ENCODE assay signal across 10 cellular contexts in genomic region chr2:171924170-171924942, GRCh38. TPM values are rescaled to one million over a fixed set of nuclear protein-coding genes. Genes with fewer than 3 reads are reported as not detected.
DNase-seq lines count a peak whose midpoint lies in the region; TF ChIP-seq lines count a peak whose summit lies in the region.
"Had no signal": no experiment of that assay in that cellular context is flagged by ENCODE, and none has a peak within 500 bp of the region (broad histone marks: within the 10 kb centered on the region; RNA-seq: fewer than 3 reads in every experiment).

No MANE protein-coding gene starts in this region.

- peaks cover 53% of the 10 kb centered on the region for H3K4me1 Mint-ChIP-seq in activated naive CD4-positive, alpha-beta T cell treated with anti-CD3 and anti-CD28 coated beads, Interleukin-2, amount 10 ng/mL, durations not matched to agents 7 days and 5 days
- H3K4me1 Mint-ChIP-seq in endothelial cell (ENCODE audit: unreplicated experiment), result peaks cover 10% of the 10 kb centered on the region

- peaks cover 9% of the 10 kb centered on the region for H3K4me1 ChIP-seq in smooth muscle cell (ENCODE audit: low read depth)

- H3K4me3 ChIP-seq in SK-N-MC (peak overlapping the region; percentile 77), smooth muscle cell (no peak overlapping the region)

- no peak overlapping the region for H3K27ac Mint-ChIP-seq in activated naive CD4-positive, alpha-beta T cell treated with anti-CD3 and anti-CD28 coated beads, Interleukin-2, amount 10 ng/mL, durations not matched to agents 7 days and 5 days
- H3K27ac Mint-ChIP-seq in endothelial cell (ENCODE audit: unreplicated experiment), result peak overlapping the region; percentile 89

- WGBS in smooth muscle cell (ENCODE audit: low lambda C conversion rate), result 98% methylated on average over 17 of the region's 17 CpGs

- peaks cover 9% of the 10 kb centered on the region for H4K20me1 ChIP-seq in smooth muscle cell (ENCODE audit: low read depth)

- no peak overlapping the region for H3K27ac ChIP-seq in SK-N-MC
- H3K27ac ChIP-seq in smooth muscle cell (ENCODE audit: low read depth), result peak overlapping the region; percentile 98

- TF ChIP-seq CTCF in endothelial cell (IDR thresholded peaks at IDR 0.05; ENCODE audit: unreplicated experiment), result no peak
- TF ChIP-seq CTCF in smooth muscle cell (IDR thresholded peaks at IDR 0.05; ENCODE audit: borderline replicate concordance, insufficient read depth, poor library complexity, severe bottlenecking), result no peak

- peak overlapping the region; percentile 84 for H3K9ac ChIP-seq in SK-N-MC (ENCODE audit: insufficient read length)
- no peak overlapping the region for H3K9ac ChIP-seq in smooth muscle cell (ENCODE audit: low read depth)

- CTCF ChIA-PET in activated naive CD4-positive, alpha-beta T cell treated with anti-CD3 and anti-CD28 coated beads, Interleukin-2, amount 10 ng/mL, durations not matched to agents 7 days and 5 days (lab: Charles Lee), result interaction anchor here (0.7 to 1.7 kb wide), 2 partner anchors 14 to 16 kb away, joined by 3 to 5 read pairs; no protein-coding TSS in a partner anchor

- no peak for DNase-seq in activated naive CD4-positive, alpha-beta T cell treated with anti-CD3 and anti-CD28 coated beads, Interleukin-2, amount 10 ng/mL, durations not matched to agents 7 days and 5 days
- DNase-seq in activated naive CD4-positive, alpha-beta T cell treated with anti-CD3 and anti-CD28 coated beads, Interleukin-2, amount 50 U/mL, for 16 hours, result no peak
- DNase-seq in SK-N-MC (ENCODE audit: low read depth, low spot score), result no peak
- DNase-seq in endothelial cell (ENCODE audit: low spot score), result no peak
- no peak for DNase-seq in smooth muscle cell (lab: John Stamatoyannopoulos, UW; ENCODE audit: unreplicated experiment)
- no peak for DNase-seq in NCI-H1417 (lab: John Stamatoyannopoulos, UW)
- no peak for DNase-seq in middle frontal gyrus (ENCODE audit: extremely low spot score, low spot score)
- no peak for DNase-seq in NCI-H1092 (lab: John Stamatoyannopoulos, UW)
- DNase-seq: effector CD4-positive, alpha-beta T cell; NCI-H1436 treated with DMSO at 0.1 percent for 48 hours had no signal

- peak overlapping the region; percentile 93 for H3K4me2 ChIP-seq in smooth muscle cell

- no peak overlapping the region for H2AFZ ChIP-seq in smooth muscle cell (ENCODE audit: low read depth)

- no peaks in the 10 kb centered on the region for H3K9me3 Mint-ChIP-seq in activated naive CD4-positive, alpha-beta T cell treated with anti-CD3 and anti-CD28 coated beads, Interleukin-2, amount 10 ng/mL, durations not matched to agents 7 days and 5 days
- H3K9me3 Mint-ChIP-seq in endothelial cell (ENCODE audit: unreplicated experiment), result no peaks in the 10 kb centered on the region

- no peaks in the 10 kb centered on the region for H3K27me3 ChIP-seq in smooth muscle cell (ENCODE audit: low read depth)

- H3K27me3 Mint-ChIP-seq in activated naive CD4-positive, alpha-beta T cell treated with anti-CD3 and anti-CD28 coated beads, Interleukin-2, amount 10 ng/mL, durations not matched to agents 7 days and 5 days, result no peaks in the 10 kb centered on the region
- peaks cover 2% of the 10 kb centered on the region for H3K27me3 Mint-ChIP-seq in endothelial cell (ENCODE audit: unreplicated experiment)

- H3K9me3 ChIP-seq in SK-N-MC (ENCODE audit: low read depth, low read length) (no peaks in the 10 kb centered on the region), smooth muscle cell (replicated peaks; ENCODE audit: low read depth) (no peaks in the 10 kb centered on the region)

- peak overlapping the region; percentile 19 for H3K4me3 Mint-ChIP-seq in activated naive CD4-positive, alpha-beta T cell treated with anti-CD3 and anti-CD28 coated beads, Interleukin-2, amount 10 ng/mL, durations not matched to agents 7 days and 5 days
- H3K4me3 Mint-ChIP-seq in endothelial cell (ENCODE audit: unreplicated experiment), result no peak overlapping the region

- H3F3A ChIP-seq in smooth muscle cell (ENCODE audit: low read depth), result no peaks in the 10 kb centered on the region

- H3K36me3 Mint-ChIP-seq in activated naive CD4-positive, alpha-beta T cell treated with anti-CD3 and anti-CD28 coated beads, Interleukin-2, amount 10 ng/mL, durations not matched to agents 7 days and 5 days, result peaks cover 35% of the 10 kb centered on the region
- H3K36me3 Mint-ChIP-seq in endothelial cell (ENCODE audit: low read depth, unreplicated experiment), result no peaks in the 10 kb centered on the region

- H3K36me3 ChIP-seq in SK-N-MC (ENCODE audit: insufficient read depth, low read length) (peaks cover 45% of the 10 kb centered on the region), smooth muscle cell (ENCODE audit: low read depth) (peaks cover 7% of the 10 kb centered on the region)

- peaks cover 55% of the 10 kb centered on the region for H3K79me2 ChIP-seq in smooth muscle cell (ENCODE audit: low read depth)

RNA-seq across cellular contexts. Expression of gene HAT1, which starts 2.1 kb away (rescaled TPM):
- total RNA-seq in endothelial cell (ENCODE audit: unreplicated experiment), result 22.8 TPM
- 46.7 and 65.7 TPM in 2 replicates for total RNA-seq in smooth muscle cell
- 56.6 and 59.1 TPM in 2 replicates for polyA plus RNA-seq in smooth muscle cell

RNA-seq across cellular contexts. Expression of gene SLC25A12, which starts 30.3 kb away (rescaled TPM):
- total RNA-seq in endothelial cell (ENCODE audit: unreplicated experiment) (9.7 TPM), smooth muscle cell (22.3 and 22.4 TPM in 2 replicates)
- 10.5 and 11.2 TPM in 2 replicates for polyA plus RNA-seq in smooth muscle cell
